In the genomic region with DNA sequence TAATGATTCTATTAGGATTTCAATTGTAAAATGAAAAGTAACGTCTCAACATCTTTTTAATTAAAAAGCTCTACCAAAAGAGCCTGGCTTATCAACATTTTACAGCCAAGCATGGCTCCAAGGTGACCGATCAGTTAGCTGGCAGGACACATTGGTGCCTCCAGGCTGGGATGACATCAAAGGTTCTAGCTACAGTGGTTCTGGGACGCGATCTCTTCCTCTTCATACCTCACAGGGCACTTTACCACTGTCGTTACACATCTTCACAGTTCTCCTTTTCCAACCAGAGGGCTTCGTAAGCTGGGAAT, we compare ENCODE assay signal across 8 cellular contexts. TPM values are rescaled to one million over a fixed set of nuclear protein-coding genes. Genes with fewer than 3 reads are reported as not detected.
A peak's percentile ranks its signal among the peaks of the same experiment; 100 is the strongest.
DNase-seq lines count a peak whose midpoint lies in the region; ATAC-seq and TF ChIP-seq lines count a peak whose summit lies in the region.

No MANE protein-coding gene starts in this region.

- H3K4me3 ChIP-seq in BE2C (ENCODE audit: low read depth, low read length) (peak overlapping the region; percentile 70), astrocyte of the spinal cord (ENCODE audit: low read depth, low read length) (peak overlapping the region; percentile 84), thymus (ENCODE audit: low read length) (peak overlapping the region; percentile 74)

- H3K4me1 ChIP-seq in BE2C (peaks cover 7% of the 10 kb centered on the region), thymus (ENCODE audit: control insufficient read depth, insufficient read depth, low read length) (peaks cover 13% of the 10 kb centered on the region)

- no peak for DNase-seq in BE2C
- no peak for DNase-seq in astrocyte of the spinal cord (ENCODE audit: low read depth, low spot score)
- DNase-seq in left lobe of liver (ENCODE audit: low spot score) = no peak
- no peak for DNase-seq in AG08395 (ENCODE audit: low spot score)
- DNase-seq in NCI-H524 treated with DMSO at 0.1 percent for 48 hours (lab: John Stamatoyannopoulos, UW) = no peak

- H3K9me3 ChIP-seq in BE2C = no peaks in the 10 kb centered on the region
- H3K9me3 ChIP-seq in thymus (ENCODE audit: control insufficient read depth) = no peaks in the 10 kb centered on the region

- 4% methylated on average over 6 of the region's 6 CpGs for WGBS in thymus

- H3K27me3 ChIP-seq in BE2C (no peaks in the 10 kb centered on the region), thymus (ENCODE audit: control insufficient read depth, insufficient read depth) (no peaks in the 10 kb centered on the region)

- ATAC-seq in GM19328 (IDR thresholded peaks at IDR 0.05; ENCODE audit: unreplicated experiment) (peak; percentile 15), HG03432 (IDR thresholded peaks at IDR 0.05; ENCODE audit: unreplicated experiment) (peak; percentile 20), left lobe of liver (peak; percentile 41)

- H3K36me3 ChIP-seq in BE2C (peaks cover 3% of the 10 kb centered on the region), thymus (ENCODE audit: control insufficient read depth, insufficient read depth) (peaks cover 4% of the 10 kb centered on the region)

- no peak for TF ChIP-seq CTCF in BE2C (IDR thresholded peaks at IDR 0.05; ENCODE audit: low read depth, low read length)
- no peak for TF ChIP-seq CTCF in astrocyte of the spinal cord (IDR thresholded peaks at IDR 0.05; ENCODE audit: low read depth, low read length)

- in situ Hi-C loops in astrocyte of the spinal cord (cut with HindIII; ENCODE audit: low sequenced_read_pairs) = no loop called here

- H3K27ac ChIP-seq in thymus (ENCODE audit: low read depth) = peak overlapping the region; percentile 87

RNA-seq across cellular contexts. Expression of gene ORC2, which starts 0.7 kb away (rescaled TPM):
- polyA plus RNA-seq in BE2C (2012; ENCODE audit: insufficient read depth, insufficient read length, low read depth) = 15.9 TPM
- total RNA-seq in left lobe of liver = 8.2 TPM
- polyA plus RNA-seq in thymus = 16.5 TPM
